ENCODE assay signal across 16 cellular contexts in genomic region chr2:202703091-202703490, GRCh38.
A peak's percentile ranks its signal among the peaks of the same experiment; 100 is the strongest.
DNase-seq lines count a peak whose midpoint lies in the region; ATAC-seq and TF ChIP-seq lines count a peak whose summit lies in the region.
"Had no signal": no experiment of that assay in that cellular context is flagged by ENCODE, and none has a peak within 500 bp of the region (broad histone marks: within the 10 kb centered on the region; RNA-seq: fewer than 3 reads in every experiment).

No MANE protein-coding gene starts in this region.

- no peak for TF ChIP-seq POLR2A in esophagus squamous epithelium (IDR thresholded peaks at IDR 0.05)

- H3K4me3 ChIP-seq in esophagus squamous epithelium, result no peak overlapping the region
- H3K4me3 ChIP-seq: dorsolateral prefrontal cortex, Peyer's patch had no signal

- H3K36me3 ChIP-seq in esophagus squamous epithelium, result peaks cover 0 to 7% (median 0%) of the 10 kb centered on the region in 3 donors
- H3K36me3 ChIP-seq: Peyer's patch had no signal

- peak overlapping the region; percentile 55 to 71 (median 61) for H3K27ac ChIP-seq in esophagus squamous epithelium
- H3K27ac ChIP-seq: dorsolateral prefrontal cortex, Peyer's patch had no signal

- WGBS in esophagus squamous epithelium, 2 donors, result 27 to 56% methylated on average over 1 of the region's 1 CpG

- DNase-seq in activated T-cell treated with anti-CD3 and anti-CD28 coated beads, Interleukin-2, amount 50 U/mL, for 24 hours, result no peak
- no peak for DNase-seq in activated T-cell treated with anti-CD3 and anti-CD28 coated beads, Interleukin-2, amount 50 U/mL, for 48 hours
- no peak for DNase-seq in activated CD8-positive, alpha-beta T cell treated with anti-CD3 and anti-CD28 coated beads, Interleukin-2, amount 10 ng/mL, durations not matched to agents 7 days and 5 days
- DNase-seq in esophagus squamous epithelium (lab: John Stamatoyannopoulos, UW) (no peak), renal cortical epithelial cell (ENCODE audit: low read depth) (peak; percentile 91), NOMO-1 treated with DMSO at 0.1 percent for 48 hours (lab: John Stamatoyannopoulos, UW; ENCODE audit: unreplicated experiment) (no peak), NCI-H1694 (lab: John Stamatoyannopoulos, UW) (no peak)
- DNase-seq: activated CD4-positive, alpha-beta T cell treated with anti-CD3 and anti-CD28 coated beads, Interleukin-2, amount 50 U/mL, for 48 hours; activated effector memory CD4-positive, alpha-beta T cell treated with anti-CD3 and anti-CD28 coated beads, Interleukin-2, amount 50 U/mL, for 16 hours; CD8-positive, alpha-beta memory T cell; dorsolateral prefrontal cortex; kidney; NCI-H1436 treated with DMSO at 0.1 percent for 48 hours; Peyer's patch; stimulated activated naive CD4-positive, alpha-beta T cell treated with Interleukin-2 at 50 U/mL for 16 hours had no signal

- H3K27me3 ChIP-seq in esophagus squamous epithelium, result no peaks in the 10 kb centered on the region
- H3K27me3 ChIP-seq: dorsolateral prefrontal cortex, Peyer's patch had no signal

- no peaks in the 10 kb centered on the region for H3K27me3 Mint-ChIP-seq in activated T-cell treated with anti-CD3 and anti-CD28 coated beads, Interleukin-2, amount 50 U/mL, for 24 hours
- H3K27me3 Mint-ChIP-seq in activated CD8-positive, alpha-beta T cell treated with anti-CD3 and anti-CD28 coated beads, Interleukin-2, amount 10 ng/mL, durations not matched to agents 7 days and 5 days (ENCODE audit: low read depth), result no peaks in the 10 kb centered on the region
- H3K27me3 Mint-ChIP-seq: CD8-positive, alpha-beta memory T cell had no signal

- no peak for TF ChIP-seq CTCF in esophagus squamous epithelium (IDR thresholded peaks at IDR 0.05)

- intact Hi-C loops in esophagus squamous epithelium (cut with DNase I), result no loop called here

- peaks cover 0 to 34% (median 17%) of the 10 kb centered on the region in 3 donors for H3K4me1 ChIP-seq in esophagus squamous epithelium
- H3K4me1 ChIP-seq: Peyer's patch had no signal

- POLR2A ChIA-PET in activated CD8-positive, alpha-beta T cell treated with anti-CD3 and anti-CD28 coated beads, Interleukin-2, amount 10 ng/mL, durations not matched to agents 7 days and 5 days (lab: Charles Lee), result no interaction called here

- CTCF ChIA-PET in activated CD8-positive, alpha-beta T cell treated with anti-CD3 and anti-CD28 coated beads, Interleukin-2, amount 10 ng/mL, durations not matched to agents 7 days and 5 days (lab: Charles Lee), result no interaction called here

- peaks cover 17% of the 10 kb centered on the region for H3K36me3 Mint-ChIP-seq in activated T-cell treated with anti-CD3 and anti-CD28 coated beads, Interleukin-2, amount 50 U/mL, for 24 hours (ENCODE audit: low read depth)
- H3K36me3 Mint-ChIP-seq in activated CD8-positive, alpha-beta T cell treated with anti-CD3 and anti-CD28 coated beads, Interleukin-2, amount 10 ng/mL, durations not matched to agents 7 days and 5 days (ENCODE audit: low read depth), result peaks cover 23% of the 10 kb centered on the region

- H3K9me3 ChIP-seq in esophagus squamous epithelium, result no peaks in the 10 kb centered on the region
- H3K9me3 ChIP-seq: Peyer's patch had no signal

- no peak overlapping the region for H3K4me3 Mint-ChIP-seq in activated T-cell treated with anti-CD3 and anti-CD28 coated beads, Interleukin-2, amount 50 U/mL, for 24 hours
- H3K4me3 Mint-ChIP-seq in activated CD8-positive, alpha-beta T cell treated with anti-CD3 and anti-CD28 coated beads, Interleukin-2, amount 10 ng/mL, durations not matched to agents 7 days and 5 days, result no peak overlapping the region

- no peak for ATAC-seq in activated CD8-positive, alpha-beta T cell treated with anti-CD3 and anti-CD28 coated beads, Interleukin-2, amount 10 ng/mL, durations not matched to agents 7 days and 5 days
- ATAC-seq in GM21526 (IDR thresholded peaks at IDR 0.05; ENCODE audit: low FRiP score, unreplicated experiment), result no peak

- peaks cover 66% of the 10 kb centered on the region for H3K4me1 Mint-ChIP-seq in activated T-cell treated with anti-CD3 and anti-CD28 coated beads, Interleukin-2, amount 50 U/mL, for 24 hours (ENCODE audit: low read depth)
- H3K4me1 Mint-ChIP-seq in activated CD8-positive, alpha-beta T cell treated with anti-CD3 and anti-CD28 coated beads, Interleukin-2, amount 10 ng/mL, durations not matched to agents 7 days and 5 days (ENCODE audit: low read depth), result peaks cover 31% of the 10 kb centered on the region

- H3K9me3 Mint-ChIP-seq in activated T-cell treated with anti-CD3 and anti-CD28 coated beads, Interleukin-2, amount 50 U/mL, for 24 hours, result no peaks in the 10 kb centered on the region
- H3K9me3 Mint-ChIP-seq in activated CD8-positive, alpha-beta T cell treated with anti-CD3 and anti-CD28 coated beads, Interleukin-2, amount 10 ng/mL, durations not matched to agents 7 days and 5 days (ENCODE audit: insufficient read depth), result no peaks in the 10 kb centered on the region
- H3K9me3 Mint-ChIP-seq: CD8-positive, alpha-beta memory T cell had no signal

- H3K27ac Mint-ChIP-seq in activated T-cell treated with anti-CD3 and anti-CD28 coated beads, Interleukin-2, amount 50 U/mL, for 24 hours, result peak overlapping the region; percentile 90
- H3K27ac Mint-ChIP-seq in activated CD8-positive, alpha-beta T cell treated with anti-CD3 and anti-CD28 coated beads, Interleukin-2, amount 10 ng/mL, durations not matched to agents 7 days and 5 days, result peak overlapping the region; percentile 37
